Comparison of ENCODE assay signal across 30 cellular contexts in the genomic region with DNA sequence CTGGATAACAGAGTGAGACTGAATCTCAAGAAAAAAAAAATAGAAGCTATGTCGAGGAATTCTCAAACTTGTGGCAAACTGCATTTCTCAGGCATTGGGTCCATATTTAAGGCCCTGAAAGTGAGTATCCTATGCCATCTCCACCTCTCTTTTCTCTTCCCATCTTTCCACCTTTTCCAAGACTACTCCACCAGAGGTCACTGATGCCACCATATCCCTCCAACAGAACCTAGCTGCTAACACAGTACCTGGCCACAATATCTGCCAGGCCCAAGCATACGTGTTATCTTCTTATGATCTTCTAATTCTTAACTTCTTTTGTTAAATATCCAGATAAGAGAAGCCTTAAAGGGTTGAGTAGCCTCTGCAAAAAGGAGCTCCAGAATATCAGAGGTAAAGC. TPM values are rescaled to one million over a fixed set of nuclear protein-coding genes. Genes with fewer than 3 reads are reported as not detected.
DNase-seq lines count a peak whose midpoint lies in the region; ATAC-seq and TF ChIP-seq lines count a peak whose summit lies in the region.
"Had no signal": no experiment of that assay in that cellular context is flagged by ENCODE, and none has a peak within 500 bp of the region (broad histone marks: within the 10 kb centered on the region; RNA-seq: fewer than 3 reads in every experiment).

No MANE protein-coding gene starts in this region.

- intact Hi-C loops in left ventricle myocardium inferior (cut with micrococcal nuclease), result no loop called here
- intact Hi-C loops in left ventricle myocardium superior (cut with micrococcal nuclease), result no loop called here
- intact Hi-C loops in vagina (cut with DNase I), result loop anchor here (5.0 kb wide), 1 partner anchor 252 kb away; no protein-coding TSS in a partner anchor

- H3K18ac ChIP-seq in mesendoderm (ENCODE audit: low read length), result no peak overlapping the region

- no peaks in the 10 kb centered on the region for H3K79me1 ChIP-seq in mesendoderm (ENCODE audit: low read length)

- H3K27me3 ChIP-seq in left ventricle myocardium inferior (ENCODE audit: low read depth) (no peaks in the 10 kb centered on the region), endodermal cell (ENCODE audit: control insufficient read depth, insufficient read depth, low read length, poor library complexity, severe bottlenecking) (no peaks in the 10 kb centered on the region), mesendoderm (ENCODE audit: insufficient read depth, low read length, poor library complexity) (no peaks in the 10 kb centered on the region), vagina (no peaks in the 10 kb centered on the region)
- H3K27me3 ChIP-seq: BLaER1 treated with 17β-estradiol and CSF1 and Interleukin-3, amounts not matched to agents 10 nM and 100 nM; colonic mucosa had no signal

- H2AK5ac ChIP-seq in mesendoderm (ENCODE audit: low read length), result no peak overlapping the region

- H3K9me3 Mint-ChIP-seq in endodermal cell, result no peaks in the 10 kb centered on the region
- H3K9me3 Mint-ChIP-seq: activated naive CD8-positive, alpha-beta T cell treated with anti-CD3 and anti-CD28 coated beads for 36 hours; activated T-cell treated with anti-CD3 and anti-CD28 coated beads, Interleukin-2, amount 50 U/mL, for 4 hours; nephron; stimulated activated effector memory CD8-positive, alpha-beta T cell treated with anti-CD3 and anti-CD28 coated beads, Interleukin-12 subunit alpha, Interleukin-12 subunit beta, amount 100 ng/mL, for 72 hours had no signal

- no peak overlapping the region for H3K9ac ChIP-seq in endodermal cell (ENCODE audit: extremely low read depth, low read length, poor library complexity, severe bottlenecking)
- H3K9ac ChIP-seq in mesendoderm (ENCODE audit: low read length), result no peak overlapping the region
- H3K9ac ChIP-seq: BLaER1 treated with 17β-estradiol and CSF1 and Interleukin-3, amounts not matched to agents 10 nM and 100 nM had no signal

- no peak overlapping the region for H2BK120ac ChIP-seq in mesendoderm (ENCODE audit: low read depth, low read length)

- no peak overlapping the region for H3K27ac Mint-ChIP-seq in endodermal cell
- H3K27ac Mint-ChIP-seq: activated naive CD8-positive, alpha-beta T cell treated with anti-CD3 and anti-CD28 coated beads for 36 hours; nephron; stimulated activated effector memory CD8-positive, alpha-beta T cell treated with anti-CD3 and anti-CD28 coated beads, Interleukin-12 subunit alpha, Interleukin-12 subunit beta, amount 100 ng/mL, for 72 hours had no signal

- H3K36me3 Mint-ChIP-seq in endodermal cell (ENCODE audit: low read depth), result no peaks in the 10 kb centered on the region
- H3K36me3 Mint-ChIP-seq: activated naive CD8-positive, alpha-beta T cell treated with anti-CD3 and anti-CD28 coated beads for 36 hours; stimulated activated effector memory CD8-positive, alpha-beta T cell treated with anti-CD3 and anti-CD28 coated beads, Interleukin-12 subunit alpha, Interleukin-12 subunit beta, amount 100 ng/mL, for 72 hours had no signal

- H3K56ac ChIP-seq in mesendoderm (ENCODE audit: low read length), result no peak overlapping the region

- H3K4me3 ChIP-seq in left ventricle myocardium inferior, result no peak overlapping the region
- H3K4me3 ChIP-seq in LNCaP clone FGC (ENCODE audit: low read depth, low read length), result no peak overlapping the region
- H3K4me3 ChIP-seq in endodermal cell (ENCODE audit: low read length), result no peak overlapping the region
- no peak overlapping the region for H3K4me3 ChIP-seq in mesendoderm (ENCODE audit: low read length)
- H3K4me3 ChIP-seq in vagina, result no peak overlapping the region
- H3K4me3 ChIP-seq: BLaER1 treated with 17β-estradiol and CSF1 and Interleukin-3, amounts not matched to agents 10 nM and 100 nM; colonic mucosa had no signal

- ATAC-seq in left ventricle myocardium superior (no peak), HG03469 (IDR thresholded peaks at IDR 0.05; ENCODE audit: unreplicated experiment) (no peak), GM21526 (IDR thresholded peaks at IDR 0.05; ENCODE audit: low FRiP score, unreplicated experiment) (no peak)
- ATAC-seq: activated T-cell treated with anti-CD3 and anti-CD28 coated beads, Interleukin-2, amount 50 U/mL, for 4 hours; stimulated activated effector memory CD8-positive, alpha-beta T cell treated with anti-CD3 and anti-CD28 coated beads, Interleukin-12 subunit alpha, Interleukin-12 subunit beta, amount 100 ng/mL, for 72 hours had no signal

- no peak overlapping the region for H2BK5ac ChIP-seq in mesendoderm (ENCODE audit: low read length)

- H2BK15ac ChIP-seq in mesendoderm (replicated peaks; ENCODE audit: low read depth), result no peak overlapping the region

- H3K36me3 ChIP-seq in left ventricle myocardium inferior (no peaks in the 10 kb centered on the region), endodermal cell (ENCODE audit: control insufficient read depth, insufficient read depth, low read length) (peaks cover 50% of the 10 kb centered on the region), mesendoderm (ENCODE audit: control insufficient read depth, insufficient read depth, low read length) (no peaks in the 10 kb centered on the region), vagina (no peaks in the 10 kb centered on the region)
- H3K36me3 ChIP-seq: BLaER1 treated with 17β-estradiol and CSF1 and Interleukin-3, amounts not matched to agents 10 nM and 100 nM; colonic mucosa had no signal

- no peak overlapping the region for H4K8ac ChIP-seq in mesendoderm (ENCODE audit: low read depth, low read length)

- H3K27me3 Mint-ChIP-seq in endodermal cell (ENCODE audit: insufficient read depth), result no peaks in the 10 kb centered on the region
- H3K27me3 Mint-ChIP-seq: activated naive CD8-positive, alpha-beta T cell treated with anti-CD3 and anti-CD28 coated beads for 36 hours had no signal

- TF ChIP-seq CTCF in left ventricle myocardium inferior (IDR thresholded peaks at IDR 0.05; ENCODE audit: borderline replicate concordance) (peak; percentile 12), LNCaP clone FGC (IDR thresholded peaks at IDR 0.05; ENCODE audit: control insufficient read depth, extremely low read depth, insufficient read depth) (peak; percentile 34; the same call in 1 of the 2 replicates), endodermal cell (conservative IDR thresholded peaks at IDR 0.05) (peak; percentile 55), vagina (IDR thresholded peaks at IDR 0.05) (no peak)

- H3K79me2 ChIP-seq in mesendoderm (ENCODE audit: control insufficient read depth, insufficient read depth, low read length), result no peaks in the 10 kb centered on the region

- H3K4me2 ChIP-seq in mesendoderm (ENCODE audit: low read length), result no peak overlapping the region
- H3K4me2 ChIP-seq: BLaER1 treated with 17β-estradiol and CSF1 and Interleukin-3, amounts not matched to agents 10 nM and 100 nM had no signal

- H3K27ac ChIP-seq in left ventricle myocardium inferior (replicated peaks) (no peak overlapping the region), endodermal cell (ENCODE audit: low read depth, low read length) (no peak overlapping the region), mesendoderm (ENCODE audit: low read depth, low read length) (no peak overlapping the region), vagina (no peak overlapping the region)
- H3K27ac ChIP-seq: BLaER1 treated with 17β-estradiol and CSF1 and Interleukin-3, amounts not matched to agents 10 nM and 100 nM; colonic mucosa; RWPE1 had no signal

- DNase-seq in left ventricle myocardium inferior (no peak), left ventricle myocardium superior (no peak), LNCaP clone FGC (ENCODE audit: low read depth) (no peak), endodermal cell (no peak), mesendoderm (peak; percentile 35), vagina (ENCODE audit: extremely low spot score in 2 of 2) (no peak)
- DNase-seq: activated CD4-positive, alpha-beta T cell treated with anti-CD3 and anti-CD28 coated beads, Interleukin-2, amount 50 U/mL, for 1 hour; activated CD4-positive, CD25-positive, alpha-beta regulatory T cell; activated gamma-delta T cell; activated naive CD8-positive, alpha-beta T cell treated with anti-CD3 and anti-CD28 coated beads for 36 hours; activated T-cell treated with anti-CD3 and anti-CD28 coated beads, Interleukin-2, amount 50 U/mL, for 4 hours; aorta; colonic mucosa; DMS79; effector CD8-positive, alpha-beta T cell; GOT3; KG1; NCI-H1436; NCI-H774; T-helper 1 cell; trophoblast cell had no signal

- H3K4me1 ChIP-seq in left ventricle myocardium inferior, result no peaks in the 10 kb centered on the region
- peaks cover 5% of the 10 kb centered on the region for H3K4me1 ChIP-seq in endodermal cell (ENCODE audit: control insufficient read depth, insufficient read depth, low read length)
- no peaks in the 10 kb centered on the region for H3K4me1 ChIP-seq in mesendoderm (ENCODE audit: control insufficient read depth, low read depth, low read length)
- no peaks in the 10 kb centered on the region for H3K4me1 ChIP-seq in vagina
- H3K4me1 ChIP-seq: BLaER1 treated with 17β-estradiol and CSF1 and Interleukin-3, amounts not matched to agents 10 nM and 100 nM; colonic mucosa had no signal

- H3K4me3 Mint-ChIP-seq in endodermal cell, result no peak overlapping the region
- H3K4me3 Mint-ChIP-seq: activated naive CD8-positive, alpha-beta T cell treated with anti-CD3 and anti-CD28 coated beads for 36 hours; activated T-cell treated with anti-CD3 and anti-CD28 coated beads, Interleukin-2, amount 50 U/mL, for 4 hours; nephron; stimulated activated effector memory CD8-positive, alpha-beta T cell treated with anti-CD3 and anti-CD28 coated beads, Interleukin-12 subunit alpha, Interleukin-12 subunit beta, amount 100 ng/mL, for 72 hours had no signal

- no peak overlapping the region for H3K4ac ChIP-seq in mesendoderm (ENCODE audit: low read depth, low read length)

- peaks cover 11% of the 10 kb centered on the region for H3K4me1 Mint-ChIP-seq in endodermal cell
- H3K4me1 Mint-ChIP-seq: activated naive CD8-positive, alpha-beta T cell treated with anti-CD3 and anti-CD28 coated beads for 36 hours; nephron; stimulated activated effector memory CD8-positive, alpha-beta T cell treated with anti-CD3 and anti-CD28 coated beads, Interleukin-12 subunit alpha, Interleukin-12 subunit beta, amount 100 ng/mL, for 72 hours had no signal

- no peaks in the 10 kb centered on the region for H3K9me3 ChIP-seq in left ventricle myocardium inferior (replicated peaks)
- no peaks in the 10 kb centered on the region for H3K9me3 ChIP-seq in endodermal cell (ENCODE audit: control insufficient read depth, low read length)
- H3K9me3 ChIP-seq in vagina, result no peaks in the 10 kb centered on the region
- H3K9me3 ChIP-seq: BLaER1 treated with 17β-estradiol and CSF1 and Interleukin-3, amounts not matched to agents 10 nM and 100 nM; colonic mucosa had no signal

- TF ChIP-seq POLR2A in vagina (IDR thresholded peaks at IDR 0.05), result no peak

- no peak overlapping the region for H4K5ac ChIP-seq in mesendoderm (ENCODE audit: low read length)

- H3K23ac ChIP-seq in mesendoderm (ENCODE audit: low read length), result no peak overlapping the region

- 93% methylated on average over 2 of the region's 2 CpGs; no CpG with 5 or more reads in 1 of the 2 experiments for WGBS in endodermal cell (ENCODE audit: insufficient coverage in 1 of 2, insufficient read length in 1 of 2), 2 experiments
- WGBS in mesendoderm (ENCODE audit: extremely low coverage, insufficient coverage, low lambda C conversion rate), result no CpG with 5 or more reads among the region's 2 CpGs

RNA-seq across cellular contexts. Expression of gene ADGRF4, which starts 8.2 kb away (rescaled TPM):
- total RNA-seq in left ventricle myocardium inferior, result not detected
- not detected for total RNA-seq in left ventricle myocardium superior
- total RNA-seq in endodermal cell, result 1 to 10 TPM in 1 of 2 donors, under 1 TPM in 1; 0.18 to 1.3 TPM
- polyA plus RNA-seq in endodermal cell (2013, experiment 1 of 2), result 0.82 TPM
- 1.3 TPM for polyA plus RNA-seq in endodermal cell (2013, experiment 2 of 2)
- 0.25 TPM for polyA plus RNA-seq in mesendoderm (2013, experiment 1 of 2)
- 0.22 TPM for polyA plus RNA-seq in mesendoderm (2013, experiment 2 of 2)
- total RNA-seq in vagina, result 10.1 TPM
- total RNA-seq: activated naive CD8-positive, alpha-beta T cell treated with anti-CD3 and anti-CD28 coated beads for 36 hours; activated T-cell treated with anti-CD3 and anti-CD28 coated beads, Interleukin-2, amount 50 U/mL, for 4 hours; aorta; cardiac septum; lung microvascular endothelial cell; osteocyte had no signal
- polyA plus RNA-seq: aorta had no signal

Comparison
In these comparisons a context has a peak if more than half of its experiments do, and no peak if none do; other contexts are left out.
1. CTCF ChIP-seq: peak in left ventricle myocardium inferior (single experiment), LNCaP clone FGC (single experiment) and endodermal cell (single experiment); none in vagina (0 of 3).